ENCODE assay signal across 15 cellular contexts in the genomic region with DNA sequence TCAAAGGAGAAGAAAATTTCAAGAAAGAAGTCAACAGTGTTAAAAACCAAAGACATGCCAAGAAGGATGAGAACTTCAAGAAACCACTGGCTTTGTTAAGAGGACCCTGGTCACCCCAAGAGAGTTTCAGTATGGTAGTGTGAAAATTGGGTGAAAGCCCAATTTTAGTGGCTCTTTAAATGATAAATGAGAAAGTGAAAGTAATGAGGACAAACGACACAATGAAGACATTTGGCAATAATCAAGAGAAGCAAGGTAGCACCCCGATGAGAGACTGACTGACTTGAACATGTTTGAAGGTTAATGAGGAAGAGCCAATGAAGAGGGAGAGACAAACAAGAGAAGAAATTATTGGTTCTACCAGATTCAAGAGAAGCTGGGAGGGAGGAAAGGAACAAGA. TPM values are rescaled to one million over a fixed set of nuclear protein-coding genes. Genes with fewer than 3 reads are reported as not detected.
DNase-seq lines count a peak whose midpoint lies in the region; ATAC-seq and TF ChIP-seq lines count a peak whose summit lies in the region.
"Had no signal": no experiment of that assay in that cellular context is flagged by ENCODE, and none has a peak within 500 bp of the region (broad histone marks: within the 10 kb centered on the region; RNA-seq: fewer than 3 reads in every experiment).

No MANE protein-coding gene starts in this region.

- H3K27ac Mint-ChIP-seq in natural killer cell treated with Interleukin-12 subunit alpha and Interleukin-12 subunit beta and Interleukin-15 and Interleukin-18, amount 100 ng/mL, for 72 hours = no peak overlapping the region
- H3K27ac Mint-ChIP-seq: activated naive CD4-positive, alpha-beta T cell treated with anti-CD3 and anti-CD28 coated beads for 36 hours; dendritic cell treated with granulocyte-macrophage colony-stimulating factor and Interleukin-4, amounts not matched to agents 40 ng/mL and 50 ng/mL, for 4 days; stimulated activated naive B cell treated with anti-CD40 and anti-IgM and Interleukin-4, amounts not matched to agents 10 μg/mL and 1 μg/mL and 100 μg/mL, for 72 hours had no signal

- no peaks in the 10 kb centered on the region for H3K9me3 Mint-ChIP-seq in natural killer cell treated with Interleukin-12 subunit alpha and Interleukin-12 subunit beta and Interleukin-15 and Interleukin-18, amount 100 ng/mL, for 72 hours
- H3K9me3 Mint-ChIP-seq: dendritic cell treated with granulocyte-macrophage colony-stimulating factor and Interleukin-4, amounts not matched to agents 40 ng/mL and 50 ng/mL, for 4 days had no signal

- no peaks in the 10 kb centered on the region for H3K27me3 Mint-ChIP-seq in natural killer cell treated with Interleukin-12 subunit alpha and Interleukin-12 subunit beta and Interleukin-15 and Interleukin-18, amount 100 ng/mL, for 72 hours
- H3K27me3 Mint-ChIP-seq: dendritic cell treated with granulocyte-macrophage colony-stimulating factor and Interleukin-4, amounts not matched to agents 40 ng/mL and 50 ng/mL, for 4 days; stimulated activated naive B cell treated with anti-CD40 and anti-IgM and Interleukin-4, amounts not matched to agents 10 μg/mL and 1 μg/mL and 100 μg/mL, for 72 hours had no signal

- ATAC-seq in activated CD4-positive, CD25-positive, alpha-beta regulatory T cell treated with anti-CD3 and anti-CD28 coated beads, Interleukin-2, amount 50 U/mL, for 24 hours = peak; percentile 28 to 38
- ATAC-seq in HG02610 (IDR thresholded peaks at IDR 0.05; ENCODE audit: unreplicated experiment) = peak; percentile 46
- peak; percentile 58 to 66 for ATAC-seq in natural killer cell treated with Interleukin-12 subunit alpha and Interleukin-12 subunit beta and Interleukin-15 and Interleukin-18, amount 100 ng/mL, for 72 hours
- ATAC-seq: A549 had no signal

- in situ Hi-C loops in GM13977 (cut with MboI; ENCODE audit: low pct_unique_long_range_greater_than_20kb, low sequenced_read_pairs, unreplicated experiment) = loop anchor here (10.0 kb wide), 3 partner anchors 290 to 490 kb away; partner anchors contain the start of gene PRKACB

- H3K79me2 ChIP-seq in OCI-LY1 (ENCODE audit: insufficient read depth, low read length) = no peaks in the 10 kb centered on the region

- peaks cover 0 to 10% of the 10 kb centered on the region in 2 donors for H3K4me1 Mint-ChIP-seq in natural killer cell treated with Interleukin-12 subunit alpha and Interleukin-12 subunit beta and Interleukin-15 and Interleukin-18, amount 100 ng/mL, for 72 hours (ENCODE audit: low read depth in 2 of 2)

- H3F3A ChIP-seq in OCI-LY1 (ENCODE audit: insufficient read depth, low read length) = no peaks in the 10 kb centered on the region

- peak overlapping the region; percentile 77 for H2AFZ ChIP-seq in OCI-LY1 (ENCODE audit: low read length)

- H4K20me1 ChIP-seq in OCI-LY1 (ENCODE audit: insufficient read depth, low read length) = no peaks in the 10 kb centered on the region

- no peak overlapping the region for H3K27ac ChIP-seq in OCI-LY1 (ENCODE audit: low read depth, low read length, poor library complexity, severe bottlenecking)
- H3K27ac ChIP-seq: A549 had no signal

- H3K4me3 ChIP-seq in OCI-LY1 (ENCODE audit: low read depth, low read length, poor library complexity, severe bottlenecking) = no peak overlapping the region
- H3K4me3 ChIP-seq: A549 had no signal

- no peak overlapping the region for H3K4me3 Mint-ChIP-seq in natural killer cell treated with Interleukin-12 subunit alpha and Interleukin-12 subunit beta and Interleukin-15 and Interleukin-18, amount 100 ng/mL, for 72 hours
- H3K4me3 Mint-ChIP-seq: activated naive CD4-positive, alpha-beta T cell treated with anti-CD3 and anti-CD28 coated beads for 36 hours; dendritic cell treated with granulocyte-macrophage colony-stimulating factor and Interleukin-4, amounts not matched to agents 40 ng/mL and 50 ng/mL, for 4 days; stimulated activated naive B cell treated with anti-CD40 and anti-IgM and Interleukin-4, amounts not matched to agents 10 μg/mL and 1 μg/mL and 100 μg/mL, for 72 hours had no signal

- peak overlapping the region; percentile 44 for H3K4me2 ChIP-seq in OCI-LY1 (ENCODE audit: low read length)
- H3K4me2 ChIP-seq: A549 had no signal

- H3K36me3 ChIP-seq in OCI-LY1 (ENCODE audit: insufficient read depth, low read length) = no peaks in the 10 kb centered on the region

- H3K27me3 ChIP-seq in OCI-LY1 (ENCODE audit: insufficient read depth, low read length) = no peaks in the 10 kb centered on the region

- no peaks in the 10 kb centered on the region for H3K36me3 Mint-ChIP-seq in natural killer cell treated with Interleukin-12 subunit alpha and Interleukin-12 subunit beta and Interleukin-15 and Interleukin-18, amount 100 ng/mL, for 72 hours

- no peaks in the 10 kb centered on the region for H3K9me2 ChIP-seq in OCI-LY1 (ENCODE audit: low read depth, low read length)

- no peak for TF ChIP-seq CTCF in OCI-LY1 (IDR thresholded peaks at IDR 0.05; ENCODE audit: low read length)
- no peak for TF ChIP-seq CTCF in GM13977 (IDR thresholded peaks at IDR 0.05; ENCODE audit: extremely low read depth, insufficient read depth, missing control alignments)

- DNase-seq in activated CD4-positive, CD25-positive, alpha-beta regulatory T cell treated with anti-CD3 and anti-CD28 coated beads, Interleukin-2, amount 50 U/mL, for 72 hours = no peak
- DNase-seq in natural killer cell treated with Interleukin-12 subunit alpha and Interleukin-12 subunit beta and Interleukin-15 and Interleukin-18, amount 100 ng/mL, for 72 hours (ENCODE audit: low spot score) = no peak
- DNase-seq in AG08395 (ENCODE audit: low spot score) (no peak), COR-L47 (lab: John Stamatoyannopoulos, UW) (no peak), GM13977 (ENCODE audit: low spot score) (no peak)
- DNase-seq: activated naive CD4-positive, alpha-beta T cell treated with anti-CD3 and anti-CD28 coated beads for 36 hours; head of caudate nucleus; NCI-H1105; stimulated activated CD4-positive, alpha-beta T cell treated with anti-CD3 and anti-CD28 coated beads, Interleukin-12 subunit alpha, Interleukin-12 subunit beta, amount 100 ng/mL, for 4 hours; stimulated activated naive B cell treated with anti-CD40 and anti-IgM and Interleukin-4, amounts not matched to agents 10 μg/mL and 1 μg/mL and 100 μg/mL, for 72 hours had no signal

- peaks cover 49% of the 10 kb centered on the region for H3K4me1 ChIP-seq in OCI-LY1 (ENCODE audit: insufficient read depth, low read length, severe bottlenecking)

- no peak overlapping the region; the same call in 1 of the 2 replicates for H3K9ac ChIP-seq in OCI-LY1 (ENCODE audit: low read length)

- peaks cover 5% of the 10 kb centered on the region for H3K9me3 ChIP-seq in OCI-LY1 (ENCODE audit: low read length)

RNA-seq across cellular contexts. Expression of gene DNASE2B, which starts 36.9 kb away (rescaled TPM):
- total RNA-seq in natural killer cell treated with Interleukin-12 subunit alpha and Interleukin-12 subunit beta and Interleukin-15 and Interleukin-18, amount 100 ng/mL, for 72 hours = not detected
- total RNA-seq: activated naive CD4-positive, alpha-beta T cell treated with anti-CD3 and anti-CD28 coated beads for 36 hours had no signal

RNA-seq across cellular contexts. Expression of gene RPF1, which starts 43.9 kb away (rescaled TPM):
- total RNA-seq in natural killer cell treated with Interleukin-12 subunit alpha and Interleukin-12 subunit beta and Interleukin-15 and Interleukin-18, amount 100 ng/mL, for 72 hours = 10 to 100 TPM; 27.6 to 44.5 TPM
